8 cellular contexts compared by ENCODE assay signal in genomic region chr6:109073344-109074235, GRCh38. TPM values are rescaled to one million over a fixed set of nuclear protein-coding genes. Genes with fewer than 3 reads are reported as not detected.
DNase-seq lines count a peak whose midpoint lies in the region; ATAC-seq, FAIRE-seq and TF ChIP-seq lines count a peak whose summit lies in the region.

No MANE protein-coding gene starts in this region.

- H3K4me3 Mint-ChIP-seq in endodermal cell, result no peak overlapping the region

- peak; percentile 57 for TF ChIP-seq CTCF in AG09319 (IDR thresholded peaks at IDR 0.05; ENCODE audit: low read depth, low read length)
- TF ChIP-seq CTCF in VCaP (conservative IDR thresholded peaks at IDR 0.05), result peak; percentile 76
- peak; percentile 81 for TF ChIP-seq CTCF in endodermal cell (conservative IDR thresholded peaks at IDR 0.05)
- TF ChIP-seq CTCF in mucosa of descending colon (IDR thresholded peaks at IDR 0.05), result peak; percentile 35

- H3K36me3 ChIP-seq in endodermal cell (ENCODE audit: control insufficient read depth, insufficient read depth, low read length) (no peaks in the 10 kb centered on the region), mucosa of descending colon (ENCODE audit: low read depth) (no peaks in the 10 kb centered on the region)

- 54 to 69% methylated on average over 3 to 7 of the region's 7 CpGs for WGBS in endodermal cell (ENCODE audit: insufficient coverage in 1 of 2, insufficient read length in 1 of 2), 2 experiments

- intact Hi-C loops in mucosa of descending colon (cut with DNase I, micrococcal nuclease), result loop anchor here (2.0 to 10.0 kb wide), 4 partner anchors 129 to 531 kb away; no protein-coding TSS in a partner anchor

- no peaks in the 10 kb centered on the region for H3K36me3 Mint-ChIP-seq in endodermal cell (ENCODE audit: low read depth)

- H3K9me3 ChIP-seq in endodermal cell (ENCODE audit: control insufficient read depth, low read length), result no peaks in the 10 kb centered on the region
- H3K9me3 ChIP-seq in mucosa of descending colon, result no peaks in the 10 kb centered on the region

- no peak for TF ChIP-seq POLR2A in GM12891 (IDR thresholded peaks at IDR 0.05; ENCODE audit: low read depth, low read length)

- no peak overlapping the region for H3K9ac ChIP-seq in endodermal cell (ENCODE audit: extremely low read depth, low read length, poor library complexity, severe bottlenecking)

- H3K4me1 ChIP-seq in endodermal cell (ENCODE audit: control insufficient read depth, insufficient read depth, low read length) (peaks cover 3% of the 10 kb centered on the region), mucosa of descending colon (ENCODE audit: low read depth) (peaks cover 8% of the 10 kb centered on the region)

- no peaks in the 10 kb centered on the region for H3K9me3 Mint-ChIP-seq in endodermal cell

- peak; percentile 87 for FAIRE-seq in GM12891 (lab: Jason Lieb, UNC)

- peak; percentile 77 for ATAC-seq in mucosa of descending colon
- no peak for ATAC-seq in HG03135 (IDR thresholded peaks at IDR 0.05; ENCODE audit: unreplicated experiment)
- ATAC-seq in GM18519 (IDR thresholded peaks at IDR 0.05; ENCODE audit: low FRiP score, unreplicated experiment), result no peak

- no peaks in the 10 kb centered on the region for H3K27me3 Mint-ChIP-seq in endodermal cell (ENCODE audit: insufficient read depth)

- H3K27ac ChIP-seq in VCaP (peak overlapping the region; percentile 57), endodermal cell (ENCODE audit: low read depth, low read length) (no peak overlapping the region)

- H3K4me3 ChIP-seq in endodermal cell (ENCODE audit: low read length) (no peak overlapping the region), mucosa of descending colon (no peak overlapping the region)

- H3K27me3 ChIP-seq in endodermal cell (ENCODE audit: control insufficient read depth, insufficient read depth, low read length, poor library complexity, severe bottlenecking), result no peaks in the 10 kb centered on the region

- no peak overlapping the region for H3K27ac Mint-ChIP-seq in endodermal cell

- peaks cover 13% of the 10 kb centered on the region for H3K4me1 Mint-ChIP-seq in endodermal cell

- DNase-seq in AG09319 (ENCODE audit: extremely low read depth, low read depth) (peak; percentile 44), GM12891 (ENCODE audit: insufficient read length, low spot score) (no peak), NCI-H2171 (lab: John Stamatoyannopoulos, UW) (peak; percentile 55), endodermal cell (peak; percentile 60), mucosa of descending colon (peak in 1 of 3 donors; percentile 78)

TF ChIP-seq in GM12891, 5 proteins besides CTCF, POLR2A, EP300 and RAD21:
- no peak for TF ChIP-seq SPI1 (IDR thresholded peaks at IDR 0.05; ENCODE audit: low read depth, low read length)
- no peak for TF ChIP-seq TAF1 (IDR thresholded peaks at IDR 0.05; ENCODE audit: low read depth, low read length)
- TF ChIP-seq POU2F2 (IDR thresholded peaks at IDR 0.05; ENCODE audit: low read depth, low read length), result no peak
- TF ChIP-seq POLR2AphosphoS5 (IDR thresholded peaks at IDR 0.05; ENCODE audit: low read depth, low read length), result no peak
- TF ChIP-seq PAX5 (IDR thresholded peaks at IDR 0.05; ENCODE audit: insufficient read depth, low read length, severe bottlenecking), result no peak

RNA-seq across cellular contexts. Expression of gene SESN1, which starts 21.1 kb away (rescaled TPM):
- 3.7 TPM for polyA plus RNA-seq in GM12891 (2012; ENCODE audit: low read depth, missing spikeins)
- total RNA-seq in endodermal cell (10 to 100 TPM in 1 of 2 donors, 1 to 10 TPM in 1; 7.5 to 13.1 TPM), mucosa of descending colon (10 to 100 TPM; 23.5 to 42.6 (median 32.8) TPM)
- polyA plus RNA-seq in endodermal cell (2013, experiment 1 of 2), result 21.8 TPM
- 20.0 TPM for polyA plus RNA-seq in endodermal cell (2013, experiment 2 of 2)

RNA-seq across cellular contexts. Expression of gene CEP57L1, which starts 21.7 kb away (rescaled TPM):
- 7.8 TPM for polyA plus RNA-seq in GM12891 (2012; ENCODE audit: low read depth, missing spikeins)
- 10 to 100 TPM in 1 of 2 donors, 1 to 10 TPM in 1; 8.4 to 17.6 TPM for total RNA-seq in endodermal cell
- 30.7 TPM for polyA plus RNA-seq in endodermal cell (2013, experiment 1 of 2)
- polyA plus RNA-seq in endodermal cell (2013, experiment 2 of 2), result 35.0 TPM
- 10 to 100 TPM; 12.0 to 15.9 (median 14.1) TPM for total RNA-seq in mucosa of descending colon
